2 cellular contexts compared by ENCODE assay signal in the genomic region with DNA sequence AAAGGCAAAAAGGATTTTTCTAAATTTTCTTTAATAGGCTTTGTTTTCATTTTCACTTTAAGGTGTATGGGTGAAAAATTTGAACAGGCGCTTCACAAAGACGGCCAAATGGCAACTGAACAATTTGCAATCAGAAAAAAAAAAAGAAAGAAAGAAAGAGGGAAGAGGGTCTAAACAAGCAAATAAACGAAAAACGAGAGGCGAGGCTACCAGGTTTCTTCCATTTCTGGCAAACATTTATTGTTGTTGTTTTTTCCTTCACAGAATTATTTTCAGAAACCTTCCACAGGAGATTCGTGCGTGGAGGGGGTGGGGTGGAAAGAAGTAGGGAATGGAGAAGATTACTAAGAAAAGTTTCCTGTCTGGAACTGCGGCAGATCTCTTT.
TF ChIP-seq lines count a peak whose summit lies in the region.

No MANE protein-coding gene starts in this region.

TF ChIP-seq in HepG2, 621 proteins besides CTCF, POLR2A, EP300 and RAD21:
- TF ChIP-seq ZNF777 (CRISPR knock-in tag; IDR thresholded peaks at IDR 0.05) (no peak), NONO (IDR thresholded peaks at IDR 0.05) (no peak), NONO (CRISPR knock-in tag; conservative IDR thresholded peaks at IDR 0.05) (no peak), KLF15 (CRISPR knock-in tag; IDR thresholded peaks at IDR 0.05; ENCODE audit: borderline replicate concordance) (no peak), TARDBP (CRISPR knock-in tag; IDR thresholded peaks at IDR 0.05) (no peak), CBX2 (IDR thresholded peaks at IDR 0.05; ENCODE audit: low read depth, low read length) (peak; percentile 77; the same call in 1 of the 2 replicates), CBX2 (CRISPR knock-in tag; IDR thresholded peaks at IDR 0.05; ENCODE audit: low read depth) (no peak), PRMT3 (CRISPR knock-in tag; IDR thresholded peaks at IDR 0.05; ENCODE audit: borderline replicate concordance, low read depth) (no peak), ZNF12 (CRISPR knock-in tag; IDR thresholded peaks at IDR 0.05) (no peak), SIN3A (IDR thresholded peaks at IDR 0.05; ENCODE audit: borderline replicate concordance, low read depth, low read length) (no peak)

TF ChIP-seq in WTC11, 78 proteins besides CTCF, POLR2A, EP300 and RAD21:
- TF ChIP-seq, protein P1, sequence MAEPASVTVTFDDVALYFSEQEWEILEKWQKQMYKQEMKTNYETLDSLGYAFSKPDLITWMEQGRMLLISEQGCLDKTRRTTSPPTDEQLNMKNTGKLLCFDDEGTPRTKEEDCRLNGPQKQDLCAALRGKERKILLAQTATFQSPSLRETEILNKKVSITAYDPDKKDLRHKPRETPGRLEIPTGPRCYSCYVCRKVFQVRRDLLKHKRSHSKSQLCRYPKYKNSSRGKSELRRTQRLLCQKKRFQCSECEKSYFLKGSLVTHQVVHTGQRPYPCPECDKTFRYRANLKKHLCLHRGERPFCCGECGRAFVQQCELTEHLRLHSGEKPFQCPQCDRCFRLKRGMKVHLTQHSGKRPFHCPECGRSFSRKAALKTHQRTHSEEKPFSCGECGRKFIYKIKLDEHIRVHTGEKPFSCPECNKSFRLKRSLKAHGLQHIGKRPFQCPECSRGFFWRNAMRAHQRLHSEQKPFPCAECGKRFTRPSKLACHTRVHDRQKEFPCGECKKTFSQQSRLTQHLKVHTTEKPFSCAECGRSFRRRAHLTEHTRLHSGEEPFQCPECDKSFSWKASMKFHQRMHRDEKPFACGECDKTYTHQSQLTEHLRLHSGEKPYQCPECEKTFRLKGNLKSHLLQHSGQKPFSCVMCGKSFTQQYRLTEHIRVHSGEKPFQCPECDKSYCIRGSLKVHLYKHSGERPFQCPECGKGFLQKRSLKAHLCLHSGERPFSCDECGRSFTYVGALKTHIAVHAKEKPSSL (CRISPR knock-in tag; conservative IDR thresholded peaks at IDR 0.05), result no peak
- no peak for TF ChIP-seq GABPB1 (CRISPR knock-in tag; IDR thresholded peaks at IDR 0.05)
- TF ChIP-seq, protein P2, sequence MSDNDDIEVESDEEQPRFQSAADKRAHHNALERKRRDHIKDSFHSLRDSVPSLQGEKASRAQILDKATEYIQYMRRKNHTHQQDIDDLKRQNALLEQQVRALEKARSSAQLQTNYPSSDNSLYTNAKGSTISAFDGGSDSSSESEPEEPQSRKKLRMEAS (CRISPR knock-in tag; IDR thresholded peaks at IDR 0.05), result no peak
